9 cellular contexts compared by ENCODE assay signal in the genomic region with DNA sequence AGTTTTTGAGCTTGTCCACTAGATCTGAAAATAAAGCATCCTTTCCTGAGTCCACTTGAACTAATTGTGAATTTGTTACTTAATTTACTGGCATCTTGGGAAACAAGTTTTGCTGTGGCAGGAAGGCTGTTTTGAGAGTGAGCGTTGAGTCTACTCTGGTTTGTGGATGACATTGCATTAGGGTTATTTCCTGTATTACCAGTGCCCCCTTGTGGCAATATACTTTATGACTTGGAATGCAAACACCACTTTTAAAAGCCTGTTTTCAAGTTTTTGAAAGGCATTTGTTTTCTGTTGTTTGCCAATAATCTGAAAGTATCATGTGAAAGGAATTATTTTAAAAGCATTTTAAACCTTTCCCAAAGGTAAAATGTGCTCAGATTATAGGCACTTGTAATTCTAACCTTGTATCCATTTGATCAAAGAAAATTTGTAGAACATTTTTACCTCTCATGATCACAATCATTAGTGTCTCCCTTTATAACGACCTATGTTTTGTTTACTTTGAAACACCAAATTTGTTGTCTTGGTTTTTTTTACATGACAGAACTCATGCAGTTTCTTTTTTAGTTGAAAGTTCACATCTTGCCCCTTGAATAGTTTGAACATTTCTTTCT. TPM values are rescaled to one million over a fixed set of nuclear protein-coding genes. Genes with fewer than 3 reads are reported as not detected.
DNase-seq lines count a peak whose midpoint lies in the region; ATAC-seq lines count a peak whose summit lies in the region.
"Had no signal": no experiment of that assay in that cellular context is flagged by ENCODE, and none has a peak within 500 bp of the region (broad histone marks: within the 10 kb centered on the region; RNA-seq: fewer than 3 reads in every experiment).

No MANE protein-coding gene starts in this region.

- no peaks in the 10 kb centered on the region for H3K79me1 ChIP-seq in trophoblast cell (ENCODE audit: low read length)

- H3K36me3 Mint-ChIP-seq in activated CD4-positive, alpha-beta T cell treated with anti-CD3 and anti-CD28 coated beads, Interleukin-2, amount 10 ng/mL, durations not matched to agents 7 days and 5 days (ENCODE audit: low read depth): no peaks in the 10 kb centered on the region
- H3K36me3 Mint-ChIP-seq in activated T-helper 2 cell treated with anti-CD3 and anti-CD28 coated beads, Interferon-gamma antibody, Interleukin-2, Interleukin-4, amounts not matched to agents 10 μg/mL and 5 μg/mL and 100 μg/mL, durations not matched to agents 14 hours and 24 hours and 36 hours (ENCODE audit: low read depth): no peaks in the 10 kb centered on the region
- H3K36me3 Mint-ChIP-seq: activated naive CD8-positive, alpha-beta T cell had no signal

- no peak overlapping the region for H4K8ac ChIP-seq in trophoblast cell (ENCODE audit: low read depth, low read length)

- H3K4me2 ChIP-seq in trophoblast cell (ENCODE audit: low read length): no peak overlapping the region

- H2BK120ac ChIP-seq in trophoblast cell (ENCODE audit: insufficient read depth, low read length, poor library complexity): no peak overlapping the region

- no CpG with 5 or more reads among the region's 2 CpGs for WGBS in trophoblast cell (ENCODE audit: extremely low coverage, insufficient coverage, insufficient read length)

- no peak overlapping the region for H3K4me3 Mint-ChIP-seq in activated CD4-positive, alpha-beta T cell treated with anti-CD3 and anti-CD28 coated beads, Interleukin-2, amount 10 ng/mL, durations not matched to agents 7 days and 5 days
- no peak overlapping the region for H3K4me3 Mint-ChIP-seq in activated T-helper 2 cell treated with anti-CD3 and anti-CD28 coated beads, Interferon-gamma antibody, Interleukin-2, Interleukin-4, amounts not matched to agents 10 μg/mL and 5 μg/mL and 100 μg/mL, durations not matched to agents 14 hours and 24 hours and 36 hours (ENCODE audit: low read depth)
- H3K4me3 Mint-ChIP-seq: activated naive CD8-positive, alpha-beta T cell had no signal

- no peaks in the 10 kb centered on the region for H3K9me3 Mint-ChIP-seq in activated CD4-positive, alpha-beta T cell treated with anti-CD3 and anti-CD28 coated beads, Interleukin-2, amount 10 ng/mL, durations not matched to agents 7 days and 5 days
- no peaks in the 10 kb centered on the region for H3K9me3 Mint-ChIP-seq in activated T-helper 2 cell treated with anti-CD3 and anti-CD28 coated beads, Interferon-gamma antibody, Interleukin-2, Interleukin-4, amounts not matched to agents 10 μg/mL and 5 μg/mL and 100 μg/mL, durations not matched to agents 14 hours and 24 hours and 36 hours

- intact Hi-C loops in activated T-helper 2 cell treated with anti-CD3 and anti-CD28 coated beads, Interferon-gamma antibody, Interleukin-2, Interleukin-4, amounts not matched to agents 10 μg/mL and 5 μg/mL and 100 μg/mL, durations not matched to agents 14 hours and 24 hours and 36 hours (cut with micrococcal nuclease): loop anchor here (1.0 kb wide), 1 partner anchor 155 kb away; no protein-coding TSS in a partner anchor

- H3K9me3 ChIP-seq in trophoblast cell (ENCODE audit: insufficient read depth, low read depth, low read length): no peaks in the 10 kb centered on the region

- H4K12ac ChIP-seq in trophoblast cell (ENCODE audit: low read depth, low read length): no peak overlapping the region

- H3K27me3 ChIP-seq in trophoblast cell (ENCODE audit: insufficient read depth, low read length): no peaks in the 10 kb centered on the region

- H3K23ac ChIP-seq in trophoblast cell (ENCODE audit: low read length): no peak overlapping the region

- no peak overlapping the region for H2AFZ ChIP-seq in trophoblast cell (ENCODE audit: insufficient read depth, low read length, poor library complexity)

- POLR2A ChIA-PET in activated CD4-positive, alpha-beta T cell treated with anti-CD3 and anti-CD28 coated beads, Interleukin-2, amount 10 ng/mL, durations not matched to agents 7 days and 5 days (lab: Charles Lee): no interaction called here

- no peak overlapping the region for H3K4me3 ChIP-seq in trophoblast cell (ENCODE audit: low read depth, low read length)

- H3K27me3 Mint-ChIP-seq in activated CD4-positive, alpha-beta T cell treated with anti-CD3 and anti-CD28 coated beads, Interleukin-2, amount 10 ng/mL, durations not matched to agents 7 days and 5 days: peaks cover 3% of the 10 kb centered on the region
- peaks cover 9% of the 10 kb centered on the region for H3K27me3 Mint-ChIP-seq in activated T-helper 2 cell treated with anti-CD3 and anti-CD28 coated beads, Interferon-gamma antibody, Interleukin-2, Interleukin-4, amounts not matched to agents 10 μg/mL and 5 μg/mL and 100 μg/mL, durations not matched to agents 14 hours and 24 hours and 36 hours (ENCODE audit: low read depth)

- H2BK12ac ChIP-seq in trophoblast cell (ENCODE audit: low read length): no peak overlapping the region

- no peak overlapping the region for H3K14ac ChIP-seq in trophoblast cell (ENCODE audit: low read length)

- H3K18ac ChIP-seq in trophoblast cell (ENCODE audit: low read length): no peak overlapping the region

- H3K9ac ChIP-seq in trophoblast cell (ENCODE audit: low read length): no peak overlapping the region

- H2AK5ac ChIP-seq in trophoblast cell (ENCODE audit: low read length): no peak overlapping the region

- DNase-seq in COR-L47 (lab: John Stamatoyannopoulos, UW) (peak; percentile 62), NCI-H1694 (lab: John Stamatoyannopoulos, UW) (peak; percentile 44), globus pallidus (ENCODE audit: low spot score) (peak; percentile 66), trophoblast cell (peak; percentile 59 to 95)
- DNase-seq in activated CD4-positive, alpha-beta T cell treated with anti-CD3 and anti-CD28 coated beads, Interleukin-2, amount 10 ng/mL, durations not matched to agents 7 days and 5 days: peak; percentile 68
- no peak for DNase-seq in activated T-helper 2 cell treated with anti-CD3 and anti-CD28 coated beads, Interferon-gamma antibody, Interleukin-2, Interleukin-4, amounts not matched to agents 10 μg/mL and 5 μg/mL and 100 μg/mL, durations not matched to agents 14 hours and 24 hours and 36 hours (ENCODE audit: low spot score)

- no peaks in the 10 kb centered on the region for H3K79me2 ChIP-seq in trophoblast cell (ENCODE audit: control insufficient read depth, insufficient read depth, low read length, poor library complexity)

- H4K91ac ChIP-seq in trophoblast cell (ENCODE audit: low read depth, low read length): no peak overlapping the region

- H3K4me1 Mint-ChIP-seq in activated CD4-positive, alpha-beta T cell treated with anti-CD3 and anti-CD28 coated beads, Interleukin-2, amount 10 ng/mL, durations not matched to agents 7 days and 5 days: peaks cover 2% of the 10 kb centered on the region
- H3K4me1 Mint-ChIP-seq in activated T-helper 2 cell treated with anti-CD3 and anti-CD28 coated beads, Interferon-gamma antibody, Interleukin-2, Interleukin-4, amounts not matched to agents 10 μg/mL and 5 μg/mL and 100 μg/mL, durations not matched to agents 14 hours and 24 hours and 36 hours (ENCODE audit: low read depth): peaks cover 4% of the 10 kb centered on the region

- H2BK5ac ChIP-seq in trophoblast cell (ENCODE audit: low read depth, low read length, poor library complexity): no peak overlapping the region

- CTCF ChIA-PET in activated CD4-positive, alpha-beta T cell treated with anti-CD3 and anti-CD28 coated beads, Interleukin-2, amount 10 ng/mL, durations not matched to agents 7 days and 5 days (lab: Charles Lee): no interaction called here

- H3K4me1 ChIP-seq in trophoblast cell (ENCODE audit: control insufficient read depth in 1 of 2, insufficient read depth in 2 of 2, low read length in 2 of 2): peaks cover 0 to 2% of the 10 kb centered on the region in 2 experiments

- H3K4ac ChIP-seq in trophoblast cell (ENCODE audit: low read depth, low read length): no peak overlapping the region

- no peaks in the 10 kb centered on the region for H3K36me3 ChIP-seq in trophoblast cell (ENCODE audit: control insufficient read depth in 1 of 2, insufficient read depth in 2 of 2, low read length in 2 of 2)

- no peak overlapping the region for H3K27ac Mint-ChIP-seq in activated CD4-positive, alpha-beta T cell treated with anti-CD3 and anti-CD28 coated beads, Interleukin-2, amount 10 ng/mL, durations not matched to agents 7 days and 5 days
- no peak overlapping the region for H3K27ac Mint-ChIP-seq in activated T-helper 2 cell treated with anti-CD3 and anti-CD28 coated beads, Interferon-gamma antibody, Interleukin-2, Interleukin-4, amounts not matched to agents 10 μg/mL and 5 μg/mL and 100 μg/mL, durations not matched to agents 14 hours and 24 hours and 36 hours
- H3K27ac Mint-ChIP-seq: activated naive CD8-positive, alpha-beta T cell had no signal

- peak; percentile 93 for ATAC-seq in GM18502 (IDR thresholded peaks at IDR 0.05; ENCODE audit: poor library complexity, unreplicated experiment)
- peak; percentile 82 for ATAC-seq in HG02870 (IDR thresholded peaks at IDR 0.05; ENCODE audit: unreplicated experiment)

- H3K27ac ChIP-seq in trophoblast cell (ENCODE audit: low read depth, low read length): no peak overlapping the region

RNA-seq across cellular contexts. Expression of gene CYP2U1, which starts 18.0 kb away (rescaled TPM):
- 1 to 10 TPM; 3.6 to 3.8 TPM for total RNA-seq in activated CD4-positive, alpha-beta T cell treated with anti-CD3 and anti-CD28 coated beads, Interleukin-2, amount 10 ng/mL, durations not matched to agents 7 days and 5 days
- 0.49 and 0.56 TPM in 2 replicates for polyA plus RNA-seq in trophoblast cell (2013)
- 0.80 and 1.5 TPM in 2 replicates for total RNA-seq in activated T-helper 2 cell treated with anti-CD3 and anti-CD28 coated beads, Interferon-gamma antibody, Interleukin-2, Interleukin-4, amounts not matched to agents 10 μg/mL and 5 μg/mL and 100 μg/mL, durations not matched to agents 14 hours and 24 hours and 36 hours
